In the genomic region with DNA sequence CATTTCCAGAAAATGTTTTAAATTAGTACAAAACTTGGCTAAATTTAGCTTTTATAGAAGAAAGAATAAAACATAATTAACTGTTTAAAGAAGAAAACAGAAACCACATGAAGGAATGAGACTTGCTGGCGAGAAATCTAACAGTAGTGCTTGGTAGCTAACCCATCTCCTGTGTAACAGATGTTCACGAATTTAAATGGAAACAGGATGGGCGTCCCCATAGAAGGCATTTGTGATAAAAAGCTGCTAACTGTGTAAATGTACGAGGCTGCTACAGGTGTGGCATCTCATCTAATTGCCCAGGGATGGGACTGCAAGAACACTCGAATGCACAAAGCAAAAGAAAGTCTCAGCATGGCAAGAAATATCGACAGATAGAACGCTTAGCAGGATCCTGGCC, we compare ENCODE assay signal across 11 cellular contexts.
A peak's percentile ranks its signal among the peaks of the same experiment; 100 is the strongest.
DNase-seq lines count a peak whose midpoint lies in the region; ATAC-seq and TF ChIP-seq lines count a peak whose summit lies in the region.
"Had no signal": no experiment of that assay in that cellular context is flagged by ENCODE, and none has a peak within 500 bp of the region (broad histone marks: within the 10 kb centered on the region; RNA-seq: fewer than 3 reads in every experiment).

No MANE protein-coding gene starts in this region.

- no peaks in the 10 kb centered on the region for H4K20me1 ChIP-seq in osteoblast (ENCODE audit: insufficient read depth, low read length)

- H3K4me3 Mint-ChIP-seq in activated CD4-positive, alpha-beta T cell treated with anti-CD3 and anti-CD28 coated beads, Interleukin-2, amount 10 ng/mL, durations not matched to agents 24 days and 14 days: peak overlapping the region; percentile 70

- H4K12ac ChIP-seq in trophoblast cell (ENCODE audit: low read depth, low read length): no peak overlapping the region

- H3K4me1 ChIP-seq in osteoblast (ENCODE audit: insufficient read depth, low read length): peaks cover 39% of the 10 kb centered on the region
- H3K4me1 ChIP-seq in trophoblast cell (ENCODE audit: control insufficient read depth in 1 of 2, insufficient read depth in 2 of 2, low read length in 2 of 2): no peaks in the 10 kb centered on the region

- intact Hi-C loops in activated CD4-positive, alpha-beta T cell treated with anti-CD3 and anti-CD28 coated beads, Interleukin-2, amount 10 ng/mL, durations not matched to agents 24 days and 14 days (cut with micrococcal nuclease): no loop called here
- intact Hi-C loops in sciatic nerve (cut with DNase I): no loop called here

- no peak overlapping the region for H3K14ac ChIP-seq in trophoblast cell (ENCODE audit: low read length)

- H2AFZ ChIP-seq in osteoblast (ENCODE audit: low read length) (no peak overlapping the region), trophoblast cell (ENCODE audit: insufficient read depth, low read length, poor library complexity) (no peak overlapping the region)

- H2BK12ac ChIP-seq in trophoblast cell (ENCODE audit: low read length): no peak overlapping the region

- H3K27ac ChIP-seq in osteoblast (ENCODE audit: low read depth, low read length) (no peak overlapping the region), trophoblast cell (ENCODE audit: low read depth, low read length) (no peak overlapping the region)
- H3K27ac ChIP-seq: A549 had no signal

- H3K18ac ChIP-seq in trophoblast cell (ENCODE audit: low read length): no peak overlapping the region

- H3K27ac Mint-ChIP-seq in activated CD4-positive, alpha-beta T cell treated with anti-CD3 and anti-CD28 coated beads, Interleukin-2, amount 10 ng/mL, durations not matched to agents 24 days and 14 days: peak overlapping the region; percentile 85

- peaks cover 3% of the 10 kb centered on the region for H3K9me3 Mint-ChIP-seq in activated CD4-positive, alpha-beta T cell treated with anti-CD3 and anti-CD28 coated beads, Interleukin-2, amount 10 ng/mL, durations not matched to agents 24 days and 14 days

- peak; percentile 72 for DNase-seq in activated CD4-positive, alpha-beta T cell treated with anti-CD3 and anti-CD28 coated beads, Interleukin-2, amount 10 ng/mL, durations not matched to agents 24 days and 14 days
- DNase-seq in activated CD4-positive, alpha-beta T cell treated with anti-CD3 and anti-CD28 coated beads for 48 hours: no peak
- DNase-seq in NCI-H748 (lab: John Stamatoyannopoulos, UW; ENCODE audit: unreplicated experiment) (peak; percentile 79), astrocyte of the hippocampus (ENCODE audit: low read depth, low spot score) (peak; percentile 9), osteoblast (ENCODE audit: insufficient read length, low spot score, missing footprints) (no peak), sciatic nerve (ENCODE audit: low spot score) (no peak), trophoblast cell (no peak)
- no peak for DNase-seq in stimulated activated CD8-positive, alpha-beta memory T cell treated with anti-CD3 and anti-CD28 coated beads, Interleukin-4, amount 100 ng/mL, for 48 hours
- DNase-seq: kidney, NCI-H2029 treated with DMSO at 0.1 percent for 48 hours had no signal

- no peak overlapping the region for H4K8ac ChIP-seq in trophoblast cell (ENCODE audit: low read depth, low read length)

- H3K79me2 ChIP-seq in osteoblast (ENCODE audit: insufficient read depth, low read length) (peaks cover 3% of the 10 kb centered on the region), trophoblast cell (ENCODE audit: control insufficient read depth, insufficient read depth, low read length, poor library complexity) (no peaks in the 10 kb centered on the region)

- no peak for ATAC-seq in sciatic nerve
- ATAC-seq: A549 had no signal

- H3K27me3 ChIP-seq in osteoblast (ENCODE audit: insufficient read depth, low read length): no peaks in the 10 kb centered on the region
- no peaks in the 10 kb centered on the region for H3K27me3 ChIP-seq in trophoblast cell (ENCODE audit: insufficient read depth, low read length)

- H2BK120ac ChIP-seq in trophoblast cell (ENCODE audit: insufficient read depth, low read length, poor library complexity): no peak overlapping the region

- no peak overlapping the region for H3K23ac ChIP-seq in trophoblast cell (ENCODE audit: low read length)

- H3K79me1 ChIP-seq in trophoblast cell (ENCODE audit: low read length): no peaks in the 10 kb centered on the region

- H3K36me3 Mint-ChIP-seq in activated CD4-positive, alpha-beta T cell treated with anti-CD3 and anti-CD28 coated beads, Interleukin-2, amount 10 ng/mL, durations not matched to agents 24 days and 14 days (ENCODE audit: low read depth): peaks cover 9% of the 10 kb centered on the region

- TF ChIP-seq CTCF in osteoblast (IDR thresholded peaks at IDR 0.05; ENCODE audit: extremely low read depth, low read depth, low read length): no peak

- no peak overlapping the region for H2BK5ac ChIP-seq in trophoblast cell (ENCODE audit: low read depth, low read length, poor library complexity)

- no peak overlapping the region for H3K9ac ChIP-seq in trophoblast cell (ENCODE audit: low read length)

- H3K9me3 ChIP-seq in osteoblast (ENCODE audit: low read depth, low read length) (no peaks in the 10 kb centered on the region), trophoblast cell (ENCODE audit: insufficient read depth, low read depth, low read length) (no peaks in the 10 kb centered on the region)
- H3K9me3 ChIP-seq: A549 had no signal

- peaks cover 80% of the 10 kb centered on the region for H3K4me1 Mint-ChIP-seq in activated CD4-positive, alpha-beta T cell treated with anti-CD3 and anti-CD28 coated beads, Interleukin-2, amount 10 ng/mL, durations not matched to agents 24 days and 14 days

- no peaks in the 10 kb centered on the region for H3K27me3 Mint-ChIP-seq in activated CD4-positive, alpha-beta T cell treated with anti-CD3 and anti-CD28 coated beads, Interleukin-2, amount 10 ng/mL, durations not matched to agents 24 days and 14 days

- H3K4me2 ChIP-seq in osteoblast (ENCODE audit: insufficient read depth, low read length) (peak overlapping the region; percentile 53), trophoblast cell (ENCODE audit: low read length) (no peak overlapping the region)
- H3K4me2 ChIP-seq: A549 had no signal

- H3K4ac ChIP-seq in trophoblast cell (ENCODE audit: low read depth, low read length): no peak overlapping the region

- H4K91ac ChIP-seq in trophoblast cell (ENCODE audit: low read depth, low read length): no peak overlapping the region

- no peak overlapping the region for H2AK5ac ChIP-seq in trophoblast cell (ENCODE audit: low read length)

- H3K36me3 ChIP-seq in osteoblast (ENCODE audit: insufficient read depth, low read length) (no peaks in the 10 kb centered on the region), trophoblast cell (ENCODE audit: control insufficient read depth in 1 of 2, insufficient read depth in 2 of 2, low read length in 2 of 2) (no peaks in the 10 kb centered on the region)

- no peak overlapping the region for H3K4me3 ChIP-seq in osteoblast (ENCODE audit: insufficient read depth, low read length)
- H3K4me3 ChIP-seq in trophoblast cell (ENCODE audit: low read depth, low read length): no peak overlapping the region
- H3K4me3 ChIP-seq: A549 had no signal

- WGBS in trophoblast cell (ENCODE audit: extremely low coverage, insufficient coverage, insufficient read length): no CpG with 5 or more reads among the region's 7 CpGs

Comparison
In these comparisons a context has a peak if more than half of its experiments do, and no peak if none do; other contexts are left out.
1. DNase-seq: peak in activated CD4-positive, alpha-beta T cell treated with anti-CD3 and anti-CD28 coated beads, Interleukin-2, amount 10 ng/mL, durations not matched to agents 24 days and 14 days (single experiment), NCI-H748 (single experiment) and astrocyte of the hippocampus (single experiment); none in activated CD4-positive, alpha-beta T cell treated with anti-CD3 and anti-CD28 coated beads for 48 hours (single experiment), osteoblast (single experiment), sciatic nerve (single experiment), stimulated activated CD8-positive, alpha-beta memory T cell treated with anti-CD3 and anti-CD28 coated beads, Interleukin-4, amount 100 ng/mL, for 48 hours (single experiment) and trophoblast cell (0 of 2).